Comparison of ENCODE assay signal across 26 cellular contexts in genomic region chr16:4826980-4827379, GRCh38. TPM values are rescaled to one million over a fixed set of nuclear protein-coding genes. Genes with fewer than 3 reads are reported as not detected.
DNase-seq lines count a peak whose midpoint lies in the region; ATAC-seq and TF ChIP-seq lines count a peak whose summit lies in the region.
"Had no signal": no experiment of that assay in that cellular context is flagged by ENCODE, and none has a peak within 500 bp of the region (broad histone marks: within the 10 kb centered on the region; RNA-seq: fewer than 3 reads in every experiment).

No MANE protein-coding gene starts in this region.

- peaks cover 8 to 12% of the 10 kb centered on the region in 2 donors for H3K4me1 ChIP-seq in adrenal gland (replicated peaks in 1 of 2)
- peaks cover 0 to 80% (median 36%) of the 10 kb centered on the region in 9 donors for H3K4me1 ChIP-seq in heart right ventricle
- H3K4me1 ChIP-seq in gastrocnemius medialis, result peaks cover 63 to 65% of the 10 kb centered on the region in 2 donors
- H3K4me1 ChIP-seq in neural progenitor cell, result peaks cover 5% of the 10 kb centered on the region

- H2AFZ ChIP-seq in neural progenitor cell (replicated peaks), result no peak overlapping the region
- H2AFZ ChIP-seq: PC-9 had no signal

- peak overlapping the region; percentile 14 for H3K27ac Mint-ChIP-seq in memory B cell
- H3K27ac Mint-ChIP-seq in neural progenitor cell, result no peak overlapping the region
- H3K27ac Mint-ChIP-seq: CD4-positive, CD25-positive, alpha-beta regulatory T cell; IgD-negative memory B cell had no signal

- H4K20me1 ChIP-seq in neural progenitor cell (ENCODE audit: low read depth), result peaks cover 7% of the 10 kb centered on the region

- H3K27ac ChIP-seq in adrenal gland (peak overlapping the region in 3 of 5 donors; percentile 17 to 70 (median 54)), heart right ventricle (peak overlapping the region; percentile 69 to 91 (median 84)), gastrocnemius medialis (peak overlapping the region; percentile 18 to 85 (median 76)), neural progenitor cell (no peak overlapping the region)
- H3K27ac ChIP-seq: KMS-11, PC-9 had no signal

- no peak overlapping the region for H3K4me3 ChIP-seq in adrenal gland
- H3K4me3 ChIP-seq in heart right ventricle, result no peak overlapping the region
- H3K4me3 ChIP-seq in gastrocnemius medialis, result no peak overlapping the region
- no peak overlapping the region for H3K4me3 ChIP-seq in neural progenitor cell
- H3K4me3 ChIP-seq: PC-9 had no signal

- peak; percentile 35 to 83 (median 75) for DNase-seq in adrenal gland
- peak in 1 of 2 donors; percentile 63 for DNase-seq in heart right ventricle
- no peak for DNase-seq in memory B cell (ENCODE audit: low spot score in 2 of 2)
- no peak for DNase-seq in gastrocnemius medialis
- no peak for DNase-seq in neural progenitor cell (ENCODE audit: low spot score)
- no peak for DNase-seq in SKM-1 treated with dmso at 0.1 percent for 144 hours (lab: John Stamatoyannopoulos, UW; ENCODE audit: unreplicated experiment)
- no peak for DNase-seq in epidermal melanocyte (ENCODE audit: insufficient read length, low spot score)
- DNase-seq: CD4-positive, CD25-positive, alpha-beta regulatory T cell; DMS153; DND-41; MM.1S; NCI-H2029; NCI-H446 treated with DMSO at 0.1 percent for 48 hours; NCI-H526; NCI-H82; NK-92 treated with Interleukin-12 subunit alpha and Interleukin-12 subunit beta, amount 100 ng/mL, for 24 hours; PC-9; SHP77 had no signal

- no peaks in the 10 kb centered on the region for H3K79me2 ChIP-seq in neural progenitor cell (ENCODE audit: low read depth)

- no peak overlapping the region for H3K4me3 Mint-ChIP-seq in memory B cell
- no peak overlapping the region for H3K4me3 Mint-ChIP-seq in neural progenitor cell
- H3K4me3 Mint-ChIP-seq: CD4-positive, CD25-positive, alpha-beta regulatory T cell; IgD-negative memory B cell had no signal

- no peaks in the 10 kb centered on the region for H3K9me3 ChIP-seq in adrenal gland (replicated peaks in 1 of 3)
- H3K9me3 ChIP-seq in heart right ventricle, result no peaks in the 10 kb centered on the region
- H3K9me3 ChIP-seq in gastrocnemius medialis, result no peaks in the 10 kb centered on the region
- no peaks in the 10 kb centered on the region for H3K9me3 ChIP-seq in neural progenitor cell (ENCODE audit: low read depth)

- peak; percentile 65 to 87 (median 78) for ATAC-seq in heart right ventricle
- no peak for ATAC-seq in memory B cell (ENCODE audit: low read depth)
- no peak for ATAC-seq in gastrocnemius medialis
- no peak for ATAC-seq in HG03039 (IDR thresholded peaks at IDR 0.05; ENCODE audit: unreplicated experiment)
- ATAC-seq: HCT116 had no signal

- WGBS in adrenal gland, 4 donors, result 49 to 62% (median 57%) methylated on average over 6 to 10 of the region's 10 CpGs
- 58 to 68% methylated on average over 10 of the region's 10 CpGs for WGBS in heart right ventricle, 2 donors

- H3K27me3 ChIP-seq in adrenal gland, result no peaks in the 10 kb centered on the region
- no peaks in the 10 kb centered on the region for H3K27me3 ChIP-seq in heart right ventricle
- no peaks in the 10 kb centered on the region for H3K27me3 ChIP-seq in gastrocnemius medialis
- no peaks in the 10 kb centered on the region for H3K27me3 ChIP-seq in neural progenitor cell

- no peak overlapping the region for H3K9ac ChIP-seq in neural progenitor cell
- H3K9ac ChIP-seq: KMS-11 had no signal

- H3K36me3 ChIP-seq in adrenal gland (replicated peaks in 1 of 2) (peaks cover 0 to 98% of the 10 kb centered on the region in 2 donors), heart right ventricle (peaks cover 0 to 100% (median 70%) of the 10 kb centered on the region in 9 donors), gastrocnemius medialis (peaks cover 4 to 76% of the 10 kb centered on the region in 2 donors), neural progenitor cell (no peaks in the 10 kb centered on the region)

- no peak overlapping the region for H3K4me2 ChIP-seq in neural progenitor cell
- H3K4me2 ChIP-seq: KMS-11, PC-9 had no signal

- H3K36me3 Mint-ChIP-seq in memory B cell, result peaks cover 41% of the 10 kb centered on the region
- H3K36me3 Mint-ChIP-seq in neural progenitor cell, result peaks cover 31% of the 10 kb centered on the region

- intact Hi-C loops in adrenal gland (cut with DNase I) (no loop called here), heart right ventricle (cut with DNase I) (no loop called here), gastrocnemius medialis (cut with DNase I; ENCODE audit: low total_unique reads) (no loop called here)

- no peaks in the 10 kb centered on the region for H3K4me1 Mint-ChIP-seq in memory B cell
- H3K4me1 Mint-ChIP-seq in neural progenitor cell, result no peaks in the 10 kb centered on the region

- TF ChIP-seq POLR2A in adrenal gland (IDR thresholded peaks at IDR 0.05) (no peak), gastrocnemius medialis (IDR thresholded peaks at IDR 0.05) (no peak)

- H3K27me3 Mint-ChIP-seq in memory B cell (no peaks in the 10 kb centered on the region), neural progenitor cell (ENCODE audit: insufficient read depth, low read depth) (no peaks in the 10 kb centered on the region)
- H3K27me3 Mint-ChIP-seq: CD4-positive, CD25-positive, alpha-beta regulatory T cell; IgD-negative memory B cell had no signal

- in situ Hi-C loops in gastrocnemius medialis (cut with MboI; ENCODE audit: low sequenced_read_pairs in 4 of 4), result no loop called here

- peaks cover 10% of the 10 kb centered on the region for H3F3A ChIP-seq in neural progenitor cell (ENCODE audit: low read depth)

- H3K9me3 Mint-ChIP-seq in memory B cell (no peaks in the 10 kb centered on the region), neural progenitor cell (no peaks in the 10 kb centered on the region)
- H3K9me3 Mint-ChIP-seq: IgD-negative memory B cell had no signal

- TF ChIP-seq CTCF in adrenal gland (IDR thresholded peaks at IDR 0.05) (no peak), heart right ventricle (IDR thresholded peaks at IDR 0.05) (no peak), gastrocnemius medialis (IDR thresholded peaks at IDR 0.05 in 4 of 5, conservative IDR thresholded peaks at IDR 0.05 in 1 of 5) (no peak), neural progenitor cell (IDR thresholded peaks at IDR 0.05) (no peak)

RNA-seq across cellular contexts. Expression of gene GLYR1, which starts 20.1 kb away (rescaled TPM):
- total RNA-seq in adrenal gland (100 to 1,000 TPM in 1 of 8 donors, 10 to 100 TPM in 7; 43.2 to 118 (median 86.2) TPM), heart right ventricle (100 to 1,000 TPM in 1 of 10 donors, 10 to 100 TPM in 9; 70.9 to 105 (median 75.1) TPM), gastrocnemius medialis (10 to 100 TPM; 39.4 to 56.7 (median 53.0) TPM), neural progenitor cell (ENCODE audit: low replicate concordance) (53.0 and 57.0 TPM in 2 replicates)
- polyA plus RNA-seq in adrenal gland (100 to 1,000 TPM in 1 of 3 donors, 10 to 100 TPM in 2; 39.3 to 109 (median 50.6) TPM), heart right ventricle (10 to 100 TPM; 36.5 to 56.3 TPM)

RNA-seq across cellular contexts. Expression of gene UBN1, which starts 20.3 kb away (rescaled TPM):
- total RNA-seq in adrenal gland (10 to 100 TPM; 26.4 to 60.8 (median 31.4) TPM), heart right ventricle (10 to 100 TPM; 28.1 to 56.9 (median 31.1) TPM), gastrocnemius medialis (10 to 100 TPM; 25.3 to 33.4 (median 28.2) TPM), neural progenitor cell (ENCODE audit: low replicate concordance) (28.4 and 32.7 TPM in 2 replicates)
- polyA plus RNA-seq in adrenal gland (10 to 100 TPM in 2 of 3 donors, 1 to 10 TPM in 1; 5.9 to 21.2 (median 13.2) TPM), heart right ventricle (10 to 100 TPM; 11.3 to 16.5 TPM)

RNA-seq across cellular contexts. Expression of gene ROGDI, which starts 24.5 kb away (rescaled TPM):
- total RNA-seq in adrenal gland (100 to 1,000 TPM in 1 of 8 donors, 10 to 100 TPM in 7; 32.4 to 103 (median 73.1) TPM), heart right ventricle (100 to 1,000 TPM in 4 of 10 donors, 10 to 100 TPM in 6; 77.6 to 123 (median 96.9) TPM), gastrocnemius medialis (10 to 100 TPM; 11.6 to 31.1 (median 26.0) TPM), neural progenitor cell (ENCODE audit: low replicate concordance) (22.2 and 49.3 TPM in 2 replicates)
- polyA plus RNA-seq in adrenal gland (100 to 1,000 TPM in 2 of 3 donors, 10 to 100 TPM in 1; 68.6 to 194 (median 178) TPM), heart right ventricle (100 to 1,000 TPM in 1 of 2 donors, 10 to 100 TPM in 1; 44.1 to 148 TPM)

RNA-seq across cellular contexts. Expression of gene SMIM22, which starts 31.8 kb away (rescaled TPM):
- total RNA-seq in adrenal gland (not detected), heart right ventricle (not detected), gastrocnemius medialis (not detected), neural progenitor cell (ENCODE audit: low replicate concordance) (not detected in 2 replicates)
- polyA plus RNA-seq in adrenal gland (not detected), heart right ventricle (under 1 TPM in 1 of 2 donors, not detected in 1; 0.73 TPM)
- total RNA-seq: A172; CD4-positive, CD25-positive, alpha-beta regulatory T cell; H4; RPMI7951 had no signal
- polyA plus RNA-seq: BJ; CD4-positive, CD25-positive, alpha-beta regulatory T cell; IgD-negative memory B cell had no signal

RNA-seq across cellular contexts. Expression of gene SEPTIN12, which starts 38.8 kb away (rescaled TPM):
- total RNA-seq in adrenal gland (not detected), heart right ventricle (1 to 10 TPM in 1 of 10 donors, not detected in 9; 1.3 TPM), gastrocnemius medialis (not detected), neural progenitor cell (ENCODE audit: low replicate concordance) (not detected in 2 replicates)
- polyA plus RNA-seq in adrenal gland (1 to 10 TPM in 1 of 3 donors, not detected in 2; 1.1 TPM), heart right ventricle (not detected)
- total RNA-seq: A172, H4, PC-9, RPMI7951 had no signal
- polyA plus RNA-seq: BJ; CD4-positive, CD25-positive, alpha-beta regulatory T cell; IgD-negative memory B cell had no signal

Comparison
In these comparisons a context has a peak if more than half of its experiments do, and no peak if none do; other contexts are left out.
1. DNase-seq: peak in adrenal gland (7 of 7); none in memory B cell (0 of 2), gastrocnemius medialis (0 of 2), neural progenitor cell (single experiment), SKM-1 treated with dmso at 0.1 percent for 144 hours (single experiment) and epidermal melanocyte (single experiment).
2. ATAC-seq: peak in heart right ventricle (8 of 8); none in memory B cell (single experiment), gastrocnemius medialis (0 of 2) and HG03039 (single experiment).